Comparison of ENCODE assay signal across 10 cellular contexts in the genomic region with DNA sequence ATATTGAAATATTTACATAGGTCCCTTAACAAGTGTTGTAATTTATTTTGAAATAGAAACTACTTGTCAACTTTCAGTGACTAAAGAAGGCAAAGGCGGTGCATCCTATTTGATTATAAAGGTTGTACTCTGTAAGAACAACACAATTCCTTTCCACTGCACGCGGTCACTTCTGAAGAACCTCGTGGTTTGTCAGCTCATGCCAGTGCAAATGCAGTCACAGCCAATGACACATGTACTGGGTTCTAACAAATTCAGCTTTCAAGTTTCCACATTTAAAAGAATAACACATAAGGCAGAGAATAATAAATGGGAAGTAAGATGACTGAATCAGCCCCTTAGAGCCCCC. TPM values are rescaled to one million over a fixed set of nuclear protein-coding genes. Genes with fewer than 3 reads are reported as not detected.
DNase-seq lines count a peak whose midpoint lies in the region; ATAC-seq, FAIRE-seq and TF ChIP-seq lines count a peak whose summit lies in the region.
"Had no signal": no experiment of that assay in that cellular context is flagged by ENCODE, and none has a peak within 500 bp of the region (broad histone marks: within the 10 kb centered on the region; RNA-seq: fewer than 3 reads in every experiment).

No MANE protein-coding gene starts in this region.

- H3K36me3 ChIP-seq in astrocyte (ENCODE audit: insufficient read depth, low read length) = no peaks in the 10 kb centered on the region
- H3K36me3 ChIP-seq in mesendoderm (ENCODE audit: control insufficient read depth, insufficient read depth, low read length) = no peaks in the 10 kb centered on the region
- no peaks in the 10 kb centered on the region for H3K36me3 ChIP-seq in A673 (ENCODE audit: insufficient read depth, low read length, poor library complexity, severe bottlenecking)
- H3K36me3 ChIP-seq in CD8-positive, alpha-beta memory T cell (ENCODE audit: insufficient read depth, low read length) = no peaks in the 10 kb centered on the region
- H3K36me3 ChIP-seq: colonic mucosa had no signal

- no peak overlapping the region for H3K56ac ChIP-seq in mesendoderm (ENCODE audit: low read length)

- H2AFZ ChIP-seq in astrocyte (ENCODE audit: low read depth, low read length) = no peak overlapping the region

- TF ChIP-seq CTCF in HL-60 (IDR thresholded peaks at IDR 0.05; ENCODE audit: insufficient read depth, low read length) = no peak
- no peak for TF ChIP-seq CTCF in astrocyte (IDR thresholded peaks at IDR 0.05; ENCODE audit: insufficient read depth, low read depth, low read length)
- TF ChIP-seq CTCF in A673 (conservative IDR thresholded peaks at IDR 0.05; ENCODE audit: low read depth, low read length) = no peak

- no peak overlapping the region for H2AK5ac ChIP-seq in mesendoderm (ENCODE audit: low read length)

- POLR2A ChIA-PET in A673 (lab: Charles Lee; ENCODE audit: low non-redundant PET) = no interaction called here
- POLR2A ChIA-PET in CD8-positive, alpha-beta memory T cell (lab: Charles Lee) = no interaction called here

- H3K18ac ChIP-seq in mesendoderm (ENCODE audit: low read length) = peak overlapping the region; percentile 28

- peaks cover 7% of the 10 kb centered on the region for H3K4me1 ChIP-seq in astrocyte (ENCODE audit: insufficient read depth, low read length)
- peaks cover 4% of the 10 kb centered on the region for H3K4me1 ChIP-seq in mesendoderm (ENCODE audit: control insufficient read depth, low read depth, low read length)
- no peaks in the 10 kb centered on the region for H3K4me1 ChIP-seq in A673 (ENCODE audit: insufficient read depth, low read length, poor library complexity, severe bottlenecking)
- no peaks in the 10 kb centered on the region for H3K4me1 ChIP-seq in CD8-positive, alpha-beta memory T cell (ENCODE audit: insufficient read depth, low read length)

- no peaks in the 10 kb centered on the region for H3K27me3 ChIP-seq in HL-60 (ENCODE audit: insufficient read depth, poor library complexity, severe bottlenecking)
- H3K27me3 ChIP-seq in astrocyte (ENCODE audit: insufficient read depth, low read length) = no peaks in the 10 kb centered on the region
- H3K27me3 ChIP-seq in mesendoderm (ENCODE audit: insufficient read depth, low read length, poor library complexity) = no peaks in the 10 kb centered on the region
- no peaks in the 10 kb centered on the region for H3K27me3 ChIP-seq in A673 (replicated peaks; ENCODE audit: insufficient read depth, low read depth, low read length, poor library complexity)
- no peaks in the 10 kb centered on the region for H3K27me3 ChIP-seq in CD8-positive, alpha-beta memory T cell (ENCODE audit: insufficient read depth, low read length, poor library complexity, severe bottlenecking)
- H3K27me3 ChIP-seq: colonic mucosa had no signal

- DNase-seq in AG08395 (ENCODE audit: low spot score) = peak; percentile 17
- DNase-seq in HL-60 (ENCODE audit: low read depth in 1 of 2, low spot score in 1 of 2) = peak in 1 of 2 experiments; percentile 39
- DNase-seq in astrocyte (ENCODE audit: low read depth) = peak; percentile 31
- no peak for DNase-seq in mesendoderm
- DNase-seq in NCI-H1092 (lab: John Stamatoyannopoulos, UW) = no peak
- DNase-seq in A673 (ENCODE audit: low spot score) = no peak
- no peak for DNase-seq in CD8-positive, alpha-beta memory T cell
- DNase-seq: colonic mucosa, NCI-H1436 had no signal

- no peak overlapping the region for H2BK120ac ChIP-seq in mesendoderm (ENCODE audit: low read depth, low read length)

- CTCF ChIA-PET in A673 (lab: Charles Lee) = no interaction called here
- CTCF ChIA-PET in CD8-positive, alpha-beta memory T cell (lab: Charles Lee) = no interaction called here

- no peak overlapping the region for H2BK15ac ChIP-seq in mesendoderm (replicated peaks; ENCODE audit: low read depth)

- H3K9ac ChIP-seq in astrocyte (ENCODE audit: low read length) (no peak overlapping the region), mesendoderm (ENCODE audit: low read length) (no peak overlapping the region)

- H3K27ac Mint-ChIP-seq in astrocyte (ENCODE audit: unreplicated experiment) = no peak overlapping the region
- H3K27ac Mint-ChIP-seq in CD8-positive, alpha-beta memory T cell = peak overlapping the region in 2 of 8 donors; percentile 13 to 14

- no peak overlapping the region for H4K5ac ChIP-seq in mesendoderm (ENCODE audit: low read length)

- H3K79me1 ChIP-seq in mesendoderm (ENCODE audit: low read length) = no peaks in the 10 kb centered on the region

- H4K8ac ChIP-seq in mesendoderm (ENCODE audit: low read depth, low read length) = no peak overlapping the region

- H3K36me3 Mint-ChIP-seq in astrocyte (ENCODE audit: low read depth, unreplicated experiment) = peaks cover 4% of the 10 kb centered on the region
- H3K36me3 Mint-ChIP-seq in CD8-positive, alpha-beta memory T cell = peaks cover 0 to 32% (median 5%) of the 10 kb centered on the region in 3 donors

- H3K23ac ChIP-seq in mesendoderm (ENCODE audit: low read length) = no peak overlapping the region

- no TSS peak for BruUV-seq in A673 (replicated peaks; lab: Mats Ljungman, UMichigan)

- no CpG with 5 or more reads among the region's 4 CpGs for WGBS in mesendoderm (ENCODE audit: extremely low coverage, insufficient coverage, low lambda C conversion rate)

- H3K4me3 ChIP-seq in HL-60 (replicated peaks; ENCODE audit: insufficient read depth, low read length) (no peak overlapping the region), astrocyte (ENCODE audit: insufficient read depth, low read depth, low read length) (no peak overlapping the region), mesendoderm (ENCODE audit: low read length) (no peak overlapping the region), A673 (ENCODE audit: low read depth, low read length, poor library complexity, severe bottlenecking) (no peak overlapping the region)
- H3K4me3 ChIP-seq in CD8-positive, alpha-beta memory T cell (ENCODE audit: low read length) = no peak overlapping the region
- H3K4me3 ChIP-seq: colonic mucosa had no signal

- H3K79me2 ChIP-seq in astrocyte (ENCODE audit: insufficient read depth, low read length) (no peaks in the 10 kb centered on the region), mesendoderm (ENCODE audit: control insufficient read depth, insufficient read depth, low read length) (no peaks in the 10 kb centered on the region)

- H3K9me3 Mint-ChIP-seq in astrocyte (ENCODE audit: unreplicated experiment) = no peaks in the 10 kb centered on the region
- H3K9me3 Mint-ChIP-seq in CD8-positive, alpha-beta memory T cell = no peaks in the 10 kb centered on the region

- H3K9me3 ChIP-seq in astrocyte (ENCODE audit: insufficient read depth, low read depth, low read length) = no peaks in the 10 kb centered on the region
- H3K9me3 ChIP-seq in A673 (ENCODE audit: low read depth, low read length, poor library complexity, severe bottlenecking) = no peaks in the 10 kb centered on the region
- no peaks in the 10 kb centered on the region for H3K9me3 ChIP-seq in CD8-positive, alpha-beta memory T cell (ENCODE audit: low read length)
- H3K9me3 ChIP-seq: colonic mucosa had no signal

- no peak for FAIRE-seq in astrocyte (lab: Jason Lieb, UNC)

- intact Hi-C loops in A673 (cut with micrococcal nuclease; ENCODE audit: unreplicated experiment) = no loop called here

- peaks cover 11% of the 10 kb centered on the region for H3K4me1 Mint-ChIP-seq in astrocyte (ENCODE audit: low read depth, unreplicated experiment)
- H3K4me1 Mint-ChIP-seq in CD8-positive, alpha-beta memory T cell = peaks cover 0 to 3% (median 0%) of the 10 kb centered on the region in 3 donors

- H2BK5ac ChIP-seq in mesendoderm (ENCODE audit: low read length) = no peak overlapping the region

- no peak for ATAC-seq in HG02678 (IDR thresholded peaks at IDR 0.05; ENCODE audit: unreplicated experiment)

- no peak overlapping the region for H3K4me3 Mint-ChIP-seq in astrocyte (ENCODE audit: unreplicated experiment)
- no peak overlapping the region for H3K4me3 Mint-ChIP-seq in CD8-positive, alpha-beta memory T cell

- H3K27ac ChIP-seq in HL-60 (replicated peaks) (peak overlapping the region; percentile 69), astrocyte (ENCODE audit: low read depth, low read length) (no peak overlapping the region), mesendoderm (ENCODE audit: low read depth, low read length) (no peak overlapping the region), A673 (ENCODE audit: low read depth, low read length, poor library complexity, severe bottlenecking) (no peak overlapping the region)
- H3K27ac ChIP-seq in CD8-positive, alpha-beta memory T cell (ENCODE audit: low read depth, low read length) = no peak overlapping the region
- H3K27ac ChIP-seq: colonic mucosa had no signal

- H3K4me2 ChIP-seq in astrocyte (ENCODE audit: low read length) = no peak overlapping the region
- H3K4me2 ChIP-seq in mesendoderm (ENCODE audit: low read length) = no peak overlapping the region

- no peak overlapping the region for H3K4ac ChIP-seq in mesendoderm (ENCODE audit: low read depth, low read length)

- H4K20me1 ChIP-seq in astrocyte (ENCODE audit: insufficient read depth, low read length) = no peaks in the 10 kb centered on the region

- no peaks in the 10 kb centered on the region for H3K27me3 Mint-ChIP-seq in astrocyte (ENCODE audit: low read depth, unreplicated experiment)
- H3K27me3 Mint-ChIP-seq in CD8-positive, alpha-beta memory T cell = no peaks in the 10 kb centered on the region

RNA-seq across cellular contexts. Expression of a gene that starts 39.8 kb away (rescaled TPM):
- total RNA-seq in astrocyte (39.5 and 45.7 TPM in 2 replicates), A673 (2021) (38.7 and 39.2 TPM in 2 replicates)
- 79.8 TPM for polyA plus RNA-seq in mesendoderm (2013, experiment 1 of 2)
- polyA plus RNA-seq in mesendoderm (2013, experiment 2 of 2) = 88.2 TPM
- total RNA-seq in CD8-positive, alpha-beta memory T cell = 10 to 100 TPM; 70.3 to 77.7 TPM
- 87.8 TPM for polyA plus RNA-seq in CD8-positive, alpha-beta memory T cell

Comparison
In these comparisons a context has a peak if more than half of its experiments do, and no peak if none do; other contexts are left out.
1. DNase-seq: peak in AG08395 (single experiment) and astrocyte (single experiment); none in mesendoderm (single experiment), NCI-H1092 (single experiment), A673 (single experiment) and CD8-positive, alpha-beta memory T cell (0 of 5).